Comparison of ENCODE assay signal across 19 cellular contexts in genomic region chr22:32487021-32487420, GRCh38. TPM values are rescaled to one million over a fixed set of nuclear protein-coding genes. Genes with fewer than 3 reads are reported as not detected.
A peak's percentile ranks its signal among the peaks of the same experiment; 100 is the strongest.
DNase-seq lines count a peak whose midpoint lies in the region; ATAC-seq and TF ChIP-seq lines count a peak whose summit lies in the region.
"Had no signal": no experiment of that assay in that cellular context is flagged by ENCODE, and none has a peak within 500 bp of the region (broad histone marks: within the 10 kb centered on the region; RNA-seq: fewer than 3 reads in every experiment).

No MANE protein-coding gene starts in this region.

- H3K4me3 ChIP-seq in foreskin fibroblast (ENCODE audit: low read depth in 1 of 2, low read length in 2 of 2), result no peak overlapping the region
- H3K4me3 ChIP-seq: A549, GM12878 had no signal

- no peaks in the 10 kb centered on the region for H3K27me3 ChIP-seq in layer of hippocampus (ENCODE audit: control insufficient read depth, insufficient read depth, low read length)

- no peaks in the 10 kb centered on the region for H3K9me3 Mint-ChIP-seq in activated naive CD8-positive, alpha-beta T cell (ENCODE audit: low read depth)
- H3K9me3 Mint-ChIP-seq in activated naive CD8-positive, alpha-beta T cell treated with anti-CD3 and anti-CD28 coated beads for 36 hours, result no peaks in the 10 kb centered on the region
- H3K9me3 Mint-ChIP-seq: CD14-positive monocyte had no signal

- peaks cover 5% of the 10 kb centered on the region for H3K4me1 Mint-ChIP-seq in activated naive CD8-positive, alpha-beta T cell (ENCODE audit: low read depth)
- H3K4me1 Mint-ChIP-seq in activated naive CD8-positive, alpha-beta T cell treated with anti-CD3 and anti-CD28 coated beads for 36 hours, result peaks cover 10% of the 10 kb centered on the region
- H3K4me1 Mint-ChIP-seq: CD14-positive monocyte had no signal

- no peaks in the 10 kb centered on the region for H3K27me3 Mint-ChIP-seq in activated naive CD8-positive, alpha-beta T cell
- H3K27me3 Mint-ChIP-seq in activated naive CD8-positive, alpha-beta T cell treated with anti-CD3 and anti-CD28 coated beads for 36 hours, result no peaks in the 10 kb centered on the region

- no peak overlapping the region for H3K4me3 Mint-ChIP-seq in activated naive CD8-positive, alpha-beta T cell
- no peak overlapping the region for H3K4me3 Mint-ChIP-seq in activated naive CD8-positive, alpha-beta T cell treated with anti-CD3 and anti-CD28 coated beads for 36 hours
- H3K4me3 Mint-ChIP-seq: CD14-positive monocyte had no signal

- DNase-seq in activated naive CD8-positive, alpha-beta T cell treated with anti-CD3 and anti-CD28 coated beads for 36 hours, result no peak
- DNase-seq in stimulated activated naive CD8-positive, alpha-beta T cell treated with anti-CD3 and anti-CD28 coated beads, Interleukin-15, Interleukin-2, amounts not matched to agents 100 U/mL and 50 U/mL, for 24 hours, result no peak
- DNase-seq in foreskin fibroblast, result no peak
- DNase-seq: Calu3, DMS79, H7, NCI-H1105, NCI-H187 treated with DMSO at 0.1 percent for 48 hours had no signal

- TF ChIP-seq CTCF in foreskin fibroblast (IDR thresholded peaks at IDR 0.05; ENCODE audit: low read depth, low read length), result no peak

- H3K27ac ChIP-seq in cingulate gyrus (ENCODE audit: low read depth, low read length) (peak overlapping the region; percentile 10), layer of hippocampus (ENCODE audit: low read depth, low read length) (peak overlapping the region; percentile 38)
- H3K27ac ChIP-seq: A549, KMS-11 had no signal

- ATAC-seq in stimulated activated naive CD8-positive, alpha-beta T cell treated with anti-CD3 and anti-CD28 coated beads, Interleukin-15, Interleukin-2, amounts not matched to agents 100 U/mL and 50 U/mL, for 24 hours, result no peak
- no peak for ATAC-seq in HG03432 (IDR thresholded peaks at IDR 0.05; ENCODE audit: unreplicated experiment)
- ATAC-seq: A549, GM12878 had no signal

- H3K36me3 Mint-ChIP-seq in activated naive CD8-positive, alpha-beta T cell, result peaks cover 8% of the 10 kb centered on the region
- peaks cover 19% of the 10 kb centered on the region for H3K36me3 Mint-ChIP-seq in activated naive CD8-positive, alpha-beta T cell treated with anti-CD3 and anti-CD28 coated beads for 36 hours

- H3K27ac Mint-ChIP-seq in activated naive CD8-positive, alpha-beta T cell, result peak overlapping the region; percentile 75
- no peak overlapping the region for H3K27ac Mint-ChIP-seq in activated naive CD8-positive, alpha-beta T cell treated with anti-CD3 and anti-CD28 coated beads for 36 hours

RNA-seq across cellular contexts. Expression of gene FBXO7, which starts 12.4 kb away (rescaled TPM):
- 10 to 100 TPM; 87.9 to 90.2 TPM for total RNA-seq in activated naive CD8-positive, alpha-beta T cell treated with anti-CD3 and anti-CD28 coated beads for 36 hours

RNA-seq across cellular contexts. Expression of gene BPIFC, which starts 22.8 kb away (rescaled TPM):
- total RNA-seq in activated naive CD8-positive, alpha-beta T cell treated with anti-CD3 and anti-CD28 coated beads for 36 hours, result not detected
- total RNA-seq: Calu3, G401, GM12878, H7, MCF 10A, NCI-H460 had no signal
